1 cellular context compared by ENCODE assay signal in genomic region chr17:63855185-63855584, GRCh38.
TF ChIP-seq lines count a peak whose summit lies in the region.

No MANE protein-coding gene starts in this region.

TF ChIP-seq in HepG2, 621 proteins besides CTCF, POLR2A, EP300 and RAD21 (continued from another document and continues in another):
- TF ChIP-seq HMGXB3 (CRISPR knock-in tag; IDR thresholded peaks at IDR 0.05; ENCODE audit: borderline replicate concordance) (no peak), NR3C1 (CRISPR knock-in tag; IDR thresholded peaks at IDR 0.05) (no peak), IRX3 (CRISPR knock-in tag; IDR thresholded peaks at IDR 0.05; ENCODE audit: borderline replicate concordance, low read depth) (0 out of 2 replicates have a peak, but pooled peaks have one; percentile 53), TBX3 (IDR thresholded peaks at IDR 0.05; ENCODE audit: borderline replicate concordance) (no peak), HMG20B (CRISPR knock-in tag; conservative IDR thresholded peaks at IDR 0.05) (no peak), AGO2 (optimal IDR thresholded peaks at IDR 0.05; ENCODE audit: low read depth, low read length) (no peak), RFX3 (CRISPR knock-in tag; IDR thresholded peaks at IDR 0.05) (no peak), FOXO1 (CRISPR knock-in tag; IDR thresholded peaks at IDR 0.05) (no peak), MAFK (conservative IDR thresholded peaks at IDR 0.05 in 1 of 2, IDR thresholded peaks at IDR 0.05 in 1 of 2; ENCODE audit: low read length in 2 of 2) (no peak), ZFP36 (IDR thresholded peaks at IDR 0.05; ENCODE audit: borderline replicate concordance, low read depth, low read length, partially characterized antibody) (no peak), ZBTB4 (CRISPR knock-in tag; IDR thresholded peaks at IDR 0.05; ENCODE audit: borderline replicate concordance) (no peak), ONECUT2 (CRISPR knock-in tag; IDR thresholded peaks at IDR 0.05) (no peak), HNRNPLL (IDR thresholded peaks at IDR 0.05; ENCODE audit: low read depth, low read length, poor library complexity, severe bottlenecking) (no peak), CEBPB (IDR thresholded peaks at IDR 0.05; ENCODE audit: borderline replicate concordance, low read depth, low read length) (no peak), FOSL1 (CRISPR knock-in tag; IDR thresholded peaks at IDR 0.05; ENCODE audit: borderline replicate concordance) (no peak), TOE1 (CRISPR knock-in tag; IDR thresholded peaks at IDR 0.05) (no peak), ZNF572 (CRISPR knock-in tag; IDR thresholded peaks at IDR 0.05) (0 out of 2 replicates have a peak, but pooled peaks have one; percentile 68), TCF12 (IDR thresholded peaks at IDR 0.05) (no peak), TCF12 (CRISPR knock-in tag; IDR thresholded peaks at IDR 0.05) (no peak), ZNF501 (CRISPR knock-in tag; IDR thresholded peaks at IDR 0.05) (0 out of 2 replicates have a peak, but pooled peaks have one; percentile 28), ZNF709 (CRISPR knock-in tag; IDR thresholded peaks at IDR 0.05) (0 out of 2 replicates have a peak, but pooled peaks have one; percentile 19), TGIF2 (CRISPR knock-in tag; IDR thresholded peaks at IDR 0.05) (no peak), ZMYM2 (CRISPR knock-in tag; IDR thresholded peaks at IDR 0.05) (no peak), SP5 (CRISPR knock-in tag; IDR thresholded peaks at IDR 0.05; ENCODE audit: borderline replicate concordance, low read depth) (no peak), ZFAT (CRISPR knock-in tag; conservative IDR thresholded peaks at IDR 0.05) (no peak)
- TF ChIP-seq, protein P1, sequence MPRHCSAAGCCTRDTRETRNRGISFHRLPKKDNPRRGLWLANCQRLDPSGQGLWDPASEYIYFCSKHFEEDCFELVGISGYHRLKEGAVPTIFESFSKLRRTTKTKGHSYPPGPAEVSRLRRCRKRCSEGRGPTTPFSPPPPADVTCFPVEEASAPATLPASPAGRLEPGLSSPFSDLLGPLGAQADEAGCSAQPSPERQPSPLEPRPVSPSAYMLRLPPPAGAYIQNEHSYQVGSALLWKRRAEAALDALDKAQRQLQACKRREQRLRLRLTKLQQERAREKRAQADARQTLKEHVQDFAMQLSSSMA (CRISPR knock-in tag; IDR thresholded peaks at IDR 0.05), result 0 out of 2 replicates have a peak, but pooled peaks have one; percentile 16
- TF ChIP-seq, protein P2, sequence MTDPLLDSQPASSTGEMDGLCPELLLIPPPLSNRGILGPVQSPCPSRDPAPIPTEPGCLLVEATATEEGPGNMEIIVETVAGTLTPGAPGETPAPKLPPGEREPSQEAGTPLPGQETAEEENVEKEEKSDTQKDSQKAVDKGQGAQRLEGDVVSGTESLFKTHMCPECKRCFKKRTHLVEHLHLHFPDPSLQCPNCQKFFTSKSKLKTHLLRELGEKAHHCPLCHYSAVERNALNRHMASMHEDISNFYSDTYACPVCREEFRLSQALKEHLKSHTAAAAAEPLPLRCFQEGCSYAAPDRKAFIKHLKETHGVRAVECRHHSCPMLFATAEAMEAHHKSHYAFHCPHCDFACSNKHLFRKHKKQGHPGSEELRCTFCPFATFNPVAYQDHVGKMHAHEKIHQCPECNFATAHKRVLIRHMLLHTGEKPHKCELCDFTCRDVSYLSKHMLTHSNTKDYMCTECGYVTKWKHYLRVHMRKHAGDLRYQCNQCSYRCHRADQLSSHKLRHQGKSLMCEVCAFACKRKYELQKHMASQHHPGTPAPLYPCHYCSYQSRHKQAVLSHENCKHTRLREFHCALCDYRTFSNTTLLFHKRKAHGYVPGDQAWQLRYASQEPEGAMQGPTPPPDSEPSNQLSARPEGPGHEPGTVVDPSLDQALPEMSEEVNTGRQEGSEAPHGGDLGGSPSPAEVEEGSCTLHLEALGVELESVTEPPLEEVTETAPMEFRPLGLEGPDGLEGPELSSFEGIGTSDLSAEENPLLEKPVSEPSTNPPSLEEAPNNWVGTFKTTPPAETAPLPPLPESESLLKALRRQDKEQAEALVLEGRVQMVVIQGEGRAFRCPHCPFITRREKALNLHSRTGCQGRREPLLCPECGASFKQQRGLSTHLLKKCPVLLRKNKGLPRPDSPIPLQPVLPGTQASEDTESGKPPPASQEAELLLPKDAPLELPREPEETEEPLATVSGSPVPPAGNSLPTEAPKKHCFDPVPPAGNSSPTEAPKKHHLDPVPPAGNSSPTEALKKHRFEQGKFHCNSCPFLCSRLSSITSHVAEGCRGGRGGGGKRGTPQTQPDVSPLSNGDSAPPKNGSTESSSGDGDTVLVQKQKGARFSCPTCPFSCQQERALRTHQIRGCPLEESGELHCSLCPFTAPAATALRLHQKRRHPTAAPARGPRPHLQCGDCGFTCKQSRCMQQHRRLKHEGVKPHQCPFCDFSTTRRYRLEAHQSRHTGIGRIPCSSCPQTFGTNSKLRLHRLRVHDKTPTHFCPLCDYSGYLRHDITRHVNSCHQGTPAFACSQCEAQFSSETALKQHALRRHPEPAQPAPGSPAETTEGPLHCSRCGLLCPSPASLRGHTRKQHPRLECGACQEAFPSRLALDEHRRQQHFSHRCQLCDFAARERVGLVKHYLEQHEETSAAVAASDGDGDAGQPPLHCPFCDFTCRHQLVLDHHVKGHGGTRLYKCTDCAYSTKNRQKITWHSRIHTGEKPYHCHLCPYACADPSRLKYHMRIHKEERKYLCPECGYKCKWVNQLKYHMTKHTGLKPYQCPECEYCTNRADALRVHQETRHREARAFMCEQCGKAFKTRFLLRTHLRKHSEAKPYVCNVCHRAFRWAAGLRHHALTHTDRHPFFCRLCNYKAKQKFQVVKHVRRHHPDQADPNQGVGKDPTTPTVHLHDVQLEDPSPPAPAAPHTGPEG (CRISPR knock-in tag; IDR thresholded peaks at IDR 0.05), result no peak
- TF ChIP-seq, protein P3, sequence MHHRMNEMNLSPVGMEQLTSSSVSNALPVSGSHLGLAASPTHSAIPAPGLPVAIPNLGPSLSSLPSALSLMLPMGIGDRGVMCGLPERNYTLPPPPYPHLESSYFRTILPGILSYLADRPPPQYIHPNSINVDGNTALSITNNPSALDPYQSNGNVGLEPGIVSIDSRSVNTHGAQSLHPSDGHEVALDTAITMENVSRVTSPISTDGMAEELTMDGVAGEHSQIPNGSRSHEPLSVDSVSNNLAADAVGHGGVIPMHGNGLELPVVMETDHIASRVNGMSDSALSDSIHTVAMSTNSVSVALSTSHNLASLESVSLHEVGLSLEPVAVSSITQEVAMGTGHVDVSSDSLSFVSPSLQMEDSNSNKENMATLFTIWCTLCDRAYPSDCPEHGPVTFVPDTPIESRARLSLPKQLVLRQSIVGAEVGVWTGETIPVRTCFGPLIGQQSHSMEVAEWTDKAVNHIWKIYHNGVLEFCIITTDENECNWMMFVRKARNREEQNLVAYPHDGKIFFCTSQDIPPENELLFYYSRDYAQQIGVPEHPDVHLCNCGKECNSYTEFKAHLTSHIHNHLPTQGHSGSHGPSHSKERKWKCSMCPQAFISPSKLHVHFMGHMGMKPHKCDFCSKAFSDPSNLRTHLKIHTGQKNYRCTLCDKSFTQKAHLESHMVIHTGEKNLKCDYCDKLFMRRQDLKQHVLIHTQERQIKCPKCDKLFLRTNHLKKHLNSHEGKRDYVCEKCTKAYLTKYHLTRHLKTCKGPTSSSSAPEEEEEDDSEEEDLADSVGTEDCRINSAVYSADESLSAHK (CRISPR knock-in tag; IDR thresholded peaks at IDR 0.05; ENCODE audit: borderline replicate concordance), result no peak
- TF ChIP-seq, protein P4, sequence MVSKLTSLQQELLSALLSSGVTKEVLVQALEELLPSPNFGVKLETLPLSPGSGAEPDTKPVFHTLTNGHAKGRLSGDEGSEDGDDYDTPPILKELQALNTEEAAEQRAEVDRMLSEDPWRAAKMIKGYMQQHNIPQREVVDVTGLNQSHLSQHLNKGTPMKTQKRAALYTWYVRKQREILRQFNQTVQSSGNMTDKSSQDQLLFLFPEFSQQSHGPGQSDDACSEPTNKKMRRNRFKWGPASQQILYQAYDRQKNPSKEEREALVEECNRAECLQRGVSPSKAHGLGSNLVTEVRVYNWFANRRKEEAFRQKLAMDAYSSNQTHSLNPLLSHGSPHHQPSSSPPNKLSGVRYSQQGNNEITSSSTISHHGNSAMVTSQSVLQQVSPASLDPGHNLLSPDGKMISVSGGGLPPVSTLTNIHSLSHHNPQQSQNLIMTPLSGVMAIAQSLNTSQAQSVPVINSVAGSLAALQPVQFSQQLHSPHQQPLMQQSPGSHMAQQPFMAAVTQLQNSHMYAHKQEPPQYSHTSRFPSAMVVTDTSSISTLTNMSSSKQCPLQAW (CRISPR knock-in tag; IDR thresholded peaks at IDR 0.05), result 0 out of 2 replicates have a peak, but pooled peaks have one; percentile 6
- TF ChIP-seq, protein P5, sequence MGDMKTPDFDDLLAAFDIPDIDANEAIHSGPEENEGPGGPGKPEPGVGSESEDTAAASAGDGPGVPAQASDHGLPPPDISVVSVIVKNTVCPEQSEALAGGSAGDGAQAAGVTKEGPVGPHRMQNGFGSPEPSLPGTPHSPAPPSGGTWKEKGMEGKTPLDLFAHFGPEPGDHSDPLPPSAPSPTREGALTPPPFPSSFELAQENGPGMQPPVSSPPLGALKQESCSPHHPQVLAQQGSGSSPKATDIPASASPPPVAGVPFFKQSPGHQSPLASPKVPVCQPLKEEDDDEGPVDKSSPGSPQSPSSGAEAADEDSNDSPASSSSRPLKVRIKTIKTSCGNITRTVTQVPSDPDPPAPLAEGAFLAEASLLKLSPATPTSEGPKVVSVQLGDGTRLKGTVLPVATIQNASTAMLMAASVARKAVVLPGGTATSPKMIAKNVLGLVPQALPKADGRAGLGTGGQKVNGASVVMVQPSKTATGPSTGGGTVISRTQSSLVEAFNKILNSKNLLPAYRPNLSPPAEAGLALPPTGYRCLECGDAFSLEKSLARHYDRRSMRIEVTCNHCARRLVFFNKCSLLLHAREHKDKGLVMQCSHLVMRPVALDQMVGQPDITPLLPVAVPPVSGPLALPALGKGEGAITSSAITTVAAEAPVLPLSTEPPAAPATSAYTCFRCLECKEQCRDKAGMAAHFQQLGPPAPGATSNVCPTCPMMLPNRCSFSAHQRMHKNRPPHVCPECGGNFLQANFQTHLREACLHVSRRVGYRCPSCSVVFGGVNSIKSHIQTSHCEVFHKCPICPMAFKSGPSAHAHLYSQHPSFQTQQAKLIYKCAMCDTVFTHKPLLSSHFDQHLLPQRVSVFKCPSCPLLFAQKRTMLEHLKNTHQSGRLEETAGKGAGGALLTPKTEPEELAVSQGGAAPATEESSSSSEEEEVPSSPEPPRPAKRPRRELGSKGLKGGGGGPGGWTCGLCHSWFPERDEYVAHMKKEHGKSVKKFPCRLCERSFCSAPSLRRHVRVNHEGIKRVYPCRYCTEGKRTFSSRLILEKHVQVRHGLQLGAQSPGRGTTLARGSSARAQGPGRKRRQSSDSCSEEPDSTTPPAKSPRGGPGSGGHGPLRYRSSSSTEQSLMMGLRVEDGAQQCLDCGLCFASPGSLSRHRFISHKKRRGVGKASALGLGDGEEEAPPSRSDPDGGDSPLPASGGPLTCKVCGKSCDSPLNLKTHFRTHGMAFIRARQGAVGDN (CRISPR knock-in tag; IDR thresholded peaks at IDR 0.05), result 0 out of 2 replicates have a peak, but pooled peaks have one; percentile 16
